Comparison of ENCODE assay signal across 10 cellular contexts in the genomic region with DNA sequence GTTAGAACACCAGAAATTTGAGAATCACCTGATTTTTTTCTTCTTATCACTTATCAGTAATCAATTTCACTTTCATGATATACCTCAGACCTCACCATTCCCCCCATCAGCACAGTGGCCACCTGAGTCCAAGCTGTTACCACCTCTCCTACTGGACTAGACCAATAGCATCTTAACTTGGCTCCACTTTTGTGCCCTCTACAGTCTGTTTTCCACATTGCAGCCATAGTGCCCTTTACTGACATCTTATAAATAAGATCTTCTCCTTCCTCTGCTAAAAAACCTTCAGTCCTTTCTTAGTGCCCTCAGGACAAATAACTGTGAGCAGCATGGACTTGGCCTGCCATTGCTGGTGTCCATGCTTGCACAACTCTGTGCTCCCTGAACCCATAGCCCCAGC.
DNase-seq lines count a peak whose midpoint lies in the region; ATAC-seq, FAIRE-seq and TF ChIP-seq lines count a peak whose summit lies in the region.
"Had no signal": no experiment of that assay in that cellular context is flagged by ENCODE, and none has a peak within 500 bp of the region (broad histone marks: within the 10 kb centered on the region; RNA-seq: fewer than 3 reads in every experiment).

No MANE protein-coding gene starts in this region.

- no peaks in the 10 kb centered on the region for H3K4me1 ChIP-seq in vagina

- H3K4me3 ChIP-seq in cardiac fibroblast (replicated peaks in 1 of 2; ENCODE audit: low read depth in 2 of 2, low read length in 2 of 2) (no peak overlapping the region), vagina (no peak overlapping the region)
- H3K4me3 ChIP-seq: upper lobe of left lung had no signal

- H3K27me3 Mint-ChIP-seq in CD14-positive monocyte (ENCODE audit: low read depth in 3 of 3) (no peaks in the 10 kb centered on the region), nephron (ENCODE audit: low read depth) (peaks cover 4% of the 10 kb centered on the region)
- H3K27me3 Mint-ChIP-seq: T-cell had no signal

- no peak for DNase-seq in CD14-positive monocyte (ENCODE audit: low spot score)
- no peak for DNase-seq in GM18507 (ENCODE audit: extremely low spot score, insufficient read length, low read depth)
- DNase-seq in NCI-H146 (lab: John Stamatoyannopoulos, UW): peak; percentile 38
- DNase-seq in cardiac fibroblast (ENCODE audit: low read depth in 2 of 2): peak; percentile 40 to 57
- no peak for DNase-seq in T1000 (lab: John Stamatoyannopoulos, UW)
- no peak for DNase-seq in vagina (ENCODE audit: extremely low spot score in 2 of 2)
- DNase-seq: upper lobe of left lung had no signal

- peak; percentile 20 for TF ChIP-seq CTCF in CD14-positive monocyte (IDR thresholded peaks at IDR 0.05)
- peak; percentile 60 for TF ChIP-seq CTCF in cardiac fibroblast (IDR thresholded peaks at IDR 0.05; ENCODE audit: low read depth, low read length)
- peak; percentile 12 to 20 (median 18) for TF ChIP-seq CTCF in nephron (IDR thresholded peaks at IDR 0.05; ENCODE audit: unreplicated experiment in 3 of 3)
- TF ChIP-seq CTCF in vagina (IDR thresholded peaks at IDR 0.05): no peak

- FAIRE-seq in GM18507 (lab: Jason Lieb, UNC): peak; percentile 70

- H3K36me3 Mint-ChIP-seq in CD14-positive monocyte (no peaks in the 10 kb centered on the region), nephron (ENCODE audit: low read depth) (no peaks in the 10 kb centered on the region)
- H3K36me3 Mint-ChIP-seq: T-cell had no signal

- H3K4me3 Mint-ChIP-seq in CD14-positive monocyte (no peak overlapping the region), nephron (no peak overlapping the region)
- H3K4me3 Mint-ChIP-seq: T-cell had no signal

- intact Hi-C loops in CD14-positive monocyte (cut with micrococcal nuclease): no loop called here
- intact Hi-C loops in vagina (cut with DNase I): no loop called here

- H3K9me3 ChIP-seq in vagina: no peaks in the 10 kb centered on the region
- H3K9me3 ChIP-seq: upper lobe of left lung had no signal

- peaks cover 0 to 4% (median 0%) of the 10 kb centered on the region in 7 donors for H3K9me3 Mint-ChIP-seq in CD14-positive monocyte
- H3K9me3 Mint-ChIP-seq in nephron: no peaks in the 10 kb centered on the region
- H3K9me3 Mint-ChIP-seq: T-cell had no signal

- H3K4me1 Mint-ChIP-seq in CD14-positive monocyte (peaks cover 4% of the 10 kb centered on the region), nephron (peaks cover 27% of the 10 kb centered on the region)
- H3K4me1 Mint-ChIP-seq: T-cell had no signal

- no peaks in the 10 kb centered on the region for H3K27me3 ChIP-seq in vagina
- H3K27me3 ChIP-seq: upper lobe of left lung had no signal

- ATAC-seq in HG02678 (IDR thresholded peaks at IDR 0.05; ENCODE audit: unreplicated experiment): peak; percentile 82
- ATAC-seq: T-cell had no signal

- H3K36me3 ChIP-seq in vagina: no peaks in the 10 kb centered on the region
- H3K36me3 ChIP-seq: upper lobe of left lung had no signal

- H3K27ac Mint-ChIP-seq in CD14-positive monocyte (no peak overlapping the region), nephron (peak overlapping the region in 1 of 3 experiments; percentile 1)
- H3K27ac Mint-ChIP-seq: T-cell had no signal

- no peak overlapping the region for H3K27ac ChIP-seq in vagina
- H3K27ac ChIP-seq: upper lobe of left lung had no signal

- TF ChIP-seq POLR2A in vagina (IDR thresholded peaks at IDR 0.05): no peak

Comparison
In these comparisons a context has a peak if more than half of its experiments do, and no peak if none do; other contexts are left out.
1. DNase-seq: peak in NCI-H146 (single experiment) and cardiac fibroblast (2 of 2); none in CD14-positive monocyte (single experiment), GM18507 (single experiment), T1000 (single experiment) and vagina (0 of 2).
2. CTCF ChIP-seq: peak in CD14-positive monocyte (single experiment), cardiac fibroblast (single experiment) and nephron (3 of 3); none in vagina (0 of 3).